ENCODE assay signal across 17 cellular contexts in the genomic region with DNA sequence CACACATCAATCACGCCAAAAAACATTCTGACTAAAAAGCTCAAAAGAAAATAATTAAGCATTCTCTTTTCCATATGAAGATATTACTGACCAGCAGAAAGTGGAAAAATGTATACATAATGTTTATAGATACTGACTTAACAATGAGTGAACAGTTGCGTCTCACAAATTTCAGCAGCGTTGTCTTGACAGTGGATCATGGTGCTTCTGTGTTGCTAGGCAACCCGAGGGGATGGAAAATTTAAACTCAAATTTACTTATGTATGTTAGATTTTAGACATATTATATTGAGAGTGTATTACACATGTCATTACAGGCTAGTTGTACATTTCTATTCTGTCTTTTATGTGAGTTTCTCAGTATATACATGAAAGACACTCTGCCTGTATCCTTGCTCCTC.
"Had no signal": no experiment of that assay in that cellular context is flagged by ENCODE, and none has a peak within 500 bp of the region (broad histone marks: within the 10 kb centered on the region; RNA-seq: fewer than 3 reads in every experiment).

No MANE protein-coding gene starts in this region.

- H3K27ac ChIP-seq: KMS-11, RWPE1 had no signal

- H3K9me3 ChIP-seq: SK-N-SH had no signal

- H3K9me2 ChIP-seq: SK-N-SH had no signal

- H3K9ac ChIP-seq: KMS-11, SK-N-SH had no signal

- H3K4me2 ChIP-seq: KMS-11, SK-N-SH had no signal

- DNase-seq: IMR-90, Kasumi-1, MM.1S, NCI-H1092 treated with DMSO at 0.1 percent for 48 hours, NCI-H1436, NCI-H187, NCI-H2029, NCI-H2081 treated with DMSO at 0.1 percent for 48 hours, NCI-H2227 treated with DMSO at 0.1 percent for 48 hours, NCI-H524 treated with DMSO at 0.1 percent for 48 hours, NCI-H69, NCI-H774, PC-3, SHP77, SK-N-SH had no signal
